ENCODE assay signal across 22 cellular contexts in the genomic region with DNA sequence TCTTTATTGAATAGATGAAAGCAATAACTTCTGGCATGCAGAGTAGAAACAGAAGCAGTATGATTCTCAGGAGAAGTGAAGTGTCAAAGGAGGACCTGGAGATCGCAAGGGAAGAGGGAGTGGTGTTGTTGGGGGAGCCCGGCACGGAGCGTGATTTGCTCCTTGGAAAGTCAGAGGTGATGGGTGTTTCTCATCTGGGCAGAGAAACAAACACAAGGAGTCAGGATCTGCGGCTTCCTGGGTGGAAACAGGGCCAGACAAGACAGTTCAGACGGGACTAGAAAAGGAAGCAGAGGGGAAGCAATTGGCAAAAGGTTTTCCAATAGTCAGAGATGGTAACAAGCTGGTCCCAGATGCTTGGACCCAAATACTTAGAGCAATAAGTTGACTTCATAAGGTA. TPM values are rescaled to one million over a fixed set of nuclear protein-coding genes. Genes with fewer than 3 reads are reported as not detected.
DNase-seq lines count a peak whose midpoint lies in the region; ATAC-seq, FAIRE-seq and TF ChIP-seq lines count a peak whose summit lies in the region.
"Had no signal": no experiment of that assay in that cellular context is flagged by ENCODE, and none has a peak within 500 bp of the region (broad histone marks: within the 10 kb centered on the region; RNA-seq: fewer than 3 reads in every experiment).

No MANE protein-coding gene starts in this region.

- no peaks in the 10 kb centered on the region for H3K36me3 Mint-ChIP-seq in astrocyte (ENCODE audit: low read depth, unreplicated experiment)
- H3K36me3 Mint-ChIP-seq: activated naive CD4-positive, alpha-beta T cell treated with anti-CD3 and anti-CD28 coated beads, Interleukin-2, amount 50 U/mL, for 72 hours; naive B cell had no signal

- peak overlapping the region; percentile 88 for H3K27ac Mint-ChIP-seq in astrocyte (ENCODE audit: unreplicated experiment)

- peaks cover 67% of the 10 kb centered on the region for H3K4me1 Mint-ChIP-seq in astrocyte (ENCODE audit: low read depth, unreplicated experiment)

- CTCF ChIA-PET in A549 (lab: Yijun Ruan, JAX): interaction anchor here (1.5 kb wide), 1 partner anchor 139 kb away, joined by 4 read pairs; no protein-coding TSS in a partner anchor

- no peak for TF ChIP-seq POLR2A in A549 (IDR thresholded peaks at IDR 0.05; ENCODE audit: low read length)

- FAIRE-seq in A549 (lab: Jason Lieb, UNC): peak; percentile 28
- no peak for FAIRE-seq in astrocyte (lab: Jason Lieb, UNC)

- no peak overlapping the region for H3K14ac ChIP-seq in mesenchymal stem cell (ENCODE audit: low read length in 2 of 2)

- no peaks in the 10 kb centered on the region for H3K27me3 Mint-ChIP-seq in astrocyte (ENCODE audit: low read depth, unreplicated experiment)

- WGBS in A549 (ENCODE audit: missing lambda C conversion rate): 73% methylated on average over 6 of the region's 6 CpGs
- WGBS in mesenchymal stem cell: 58% methylated on average over 6 of the region's 6 CpGs

- H3K4ac ChIP-seq in mesenchymal stem cell (ENCODE audit: low read depth in 1 of 2, low read length in 2 of 2): peak overlapping the region in 1 of 2 experiments; percentile 79

- no peak overlapping the region for H2BK5ac ChIP-seq in mesenchymal stem cell (ENCODE audit: low read depth, low read length, poor library complexity, severe bottlenecking)

- H3K4me1 ChIP-seq in A549 (peaks cover 72% of the 10 kb centered on the region), astrocyte (ENCODE audit: insufficient read depth, low read length) (peaks cover 41% of the 10 kb centered on the region), mesenchymal stem cell (ENCODE audit: control insufficient read depth, insufficient read depth, low read depth, low read length) (peaks cover 9% of the 10 kb centered on the region)
- H3K4me1 ChIP-seq: psoas muscle had no signal

- H2AFZ ChIP-seq in astrocyte (ENCODE audit: low read depth, low read length): peak overlapping the region; percentile 43
- peak overlapping the region; percentile 88 for H2AFZ ChIP-seq in mesenchymal stem cell (ENCODE audit: low read depth, low read length)

- no peak overlapping the region for H3K9ac ChIP-seq in astrocyte (ENCODE audit: low read length)
- H3K9ac ChIP-seq in mesenchymal stem cell (ENCODE audit: low read length): no peak overlapping the region

- no peaks in the 10 kb centered on the region for H3K9me3 Mint-ChIP-seq in astrocyte (ENCODE audit: unreplicated experiment)
- H3K9me3 Mint-ChIP-seq: activated naive CD4-positive, alpha-beta T cell treated with anti-CD3 and anti-CD28 coated beads, Interleukin-2, amount 50 U/mL, for 72 hours had no signal

- TF ChIP-seq RAD21 in A549 (conservative IDR thresholded peaks at IDR 0.05 in 1 of 2, IDR thresholded peaks at IDR 0.05 in 1 of 2): no peak

- DNase-seq in A549 (ENCODE audit: low read depth in 1 of 2, low spot score in 1 of 2) (no peak), Daoy (ENCODE audit: low read depth) (peak; percentile 32), astrocyte (ENCODE audit: low read depth) (no peak), mesenchymal stem cell (no peak), amniotic stem cell (lab: John Stamatoyannopoulos, UW) (no peak), iPS-NIHi7 (ENCODE audit: extremely low spot score) (no peak), DMS79 (lab: John Stamatoyannopoulos, UW) (no peak)
- DNase-seq: activated CD4-positive, CD25-positive, alpha-beta regulatory T cell treated with anti-CD3 and anti-CD28 coated beads, Interleukin-2, amount 50 U/mL, for 72 hours; activated CD8-positive, alpha-beta memory T cell treated with anti-CD3 and anti-CD28 coated beads, Interleukin-2, amount 50 U/mL, for 48 hours; AML-193; esophagus squamous epithelium; head of caudate nucleus; naive B cell; NCI-H1048; NCI-H2107; NCI-H526 treated with DMSO at 0.1 percent for 48 hours; psoas muscle; SHP77; stimulated activated CD4-positive, alpha-beta T cell treated with anti-CD3 and anti-CD28 coated beads, Interleukin-4, amount 100 ng/mL, for 4 hours had no signal

- no peak for ATAC-seq in A549
- no peak for ATAC-seq in HG03354 (IDR thresholded peaks at IDR 0.05; ENCODE audit: poor library complexity, severe bottlenecking, unreplicated experiment)
- ATAC-seq: activated naive CD4-positive, alpha-beta T cell treated with anti-CD3 and anti-CD28 coated beads, Interleukin-2, amount 50 U/mL, for 72 hours; psoas muscle had no signal

- H3K79me2 ChIP-seq in astrocyte (ENCODE audit: insufficient read depth, low read length): no peaks in the 10 kb centered on the region

- H2AK5ac ChIP-seq in mesenchymal stem cell (ENCODE audit: low read length, severe bottlenecking): peak overlapping the region; percentile 57

- peak overlapping the region; percentile 83 to 90 for H3K27ac ChIP-seq in A549
- H3K27ac ChIP-seq in astrocyte (ENCODE audit: low read depth, low read length): no peak overlapping the region
- no peak overlapping the region for H3K27ac ChIP-seq in mesenchymal stem cell (ENCODE audit: low read length, poor library complexity, severe bottlenecking)
- H3K27ac ChIP-seq: esophagus squamous epithelium, psoas muscle had no signal

- no peaks in the 10 kb centered on the region for H3K36me3 ChIP-seq in astrocyte (ENCODE audit: insufficient read depth, low read length)
- H3K36me3 ChIP-seq in mesenchymal stem cell (ENCODE audit: control insufficient read depth in 1 of 2, insufficient read depth in 2 of 2, low read depth in 1 of 2, low read length in 2 of 2): no peaks in the 10 kb centered on the region

- no peak overlapping the region for H3K4me3 Mint-ChIP-seq in astrocyte (ENCODE audit: unreplicated experiment)

- no peak overlapping the region for H4K8ac ChIP-seq in mesenchymal stem cell (ENCODE audit: low read length)

- peak overlapping the region; percentile 29 for H2BK120ac ChIP-seq in mesenchymal stem cell (ENCODE audit: low read depth, low read length)

- peak overlapping the region in 1 of 2 experiments; percentile 48 for H3K18ac ChIP-seq in mesenchymal stem cell (ENCODE audit: low read depth in 1 of 2, low read length in 2 of 2)

- no peak overlapping the region for H4K91ac ChIP-seq in mesenchymal stem cell (ENCODE audit: low read length)

- H3K9me3 ChIP-seq in A549 (no peaks in the 10 kb centered on the region), astrocyte (ENCODE audit: insufficient read depth, low read depth, low read length) (no peaks in the 10 kb centered on the region), mesenchymal stem cell (ENCODE audit: control insufficient read depth, low read length) (no peaks in the 10 kb centered on the region)
- H3K9me3 ChIP-seq: esophagus squamous epithelium, psoas muscle had no signal

- POLR2A ChIA-PET in A549 (lab: Yijun Ruan, JAX): no interaction called here

- H3K4me3 ChIP-seq in A549 (no peak overlapping the region), astrocyte (ENCODE audit: insufficient read depth, low read depth, low read length) (no peak overlapping the region), mesenchymal stem cell (ENCODE audit: insufficient read depth in 1 of 2, low read depth in 1 of 2, low read length in 2 of 2) (no peak overlapping the region)
- H3K4me3 ChIP-seq: esophagus squamous epithelium, lung, psoas muscle had no signal

- H3K4me2 ChIP-seq in A549 (0 out of 3 replicates have a peak overlapping the region, but pooled peaks have one; percentile 11), astrocyte (ENCODE audit: low read length) (no peak overlapping the region), mesenchymal stem cell (ENCODE audit: low read length, poor library complexity, severe bottlenecking) (no peak overlapping the region)

- no peaks in the 10 kb centered on the region for H4K20me1 ChIP-seq in astrocyte (ENCODE audit: insufficient read depth, low read length)

- H3K27me3 ChIP-seq in astrocyte (ENCODE audit: insufficient read depth, low read length) (no peaks in the 10 kb centered on the region), mesenchymal stem cell (ENCODE audit: control insufficient read depth in 1 of 2, insufficient read depth in 1 of 2, low read length in 2 of 2) (no peaks in the 10 kb centered on the region)
- H3K27me3 ChIP-seq: esophagus squamous epithelium had no signal

- no peak for TF ChIP-seq CTCF in A549 (IDR thresholded peaks at IDR 0.05)
- TF ChIP-seq CTCF in astrocyte (IDR thresholded peaks at IDR 0.05; ENCODE audit: insufficient read depth, low read depth, low read length): no peak

- no peak overlapping the region for H3K23ac ChIP-seq in mesenchymal stem cell (ENCODE audit: low read length in 2 of 2)

- H3K79me1 ChIP-seq in mesenchymal stem cell (replicated peaks; ENCODE audit: low read length, poor library complexity, severe bottlenecking): no peaks in the 10 kb centered on the region

- no peak overlapping the region for H2BK15ac ChIP-seq in mesenchymal stem cell (ENCODE audit: low read depth, poor library complexity, severe bottlenecking)

- no peak for TF ChIP-seq EP300 in A549 (IDR thresholded peaks at IDR 0.05)

- H2BK12ac ChIP-seq in mesenchymal stem cell (ENCODE audit: low read length in 2 of 2): peak overlapping the region in 1 of 2 experiments; percentile 78

TF ChIP-seq in A549, 52 proteins besides CTCF, POLR2A, EP300 and RAD21:
- no peak for TF ChIP-seq CHD4 (IDR thresholded peaks at IDR 0.05; ENCODE audit: borderline replicate concordance)
- no peak for TF ChIP-seq JUNB (IDR thresholded peaks at IDR 0.05)
- no peak for TF ChIP-seq NFE2L2 (conservative IDR thresholded peaks at IDR 0.05; ENCODE audit: low read length)
- no peak for TF ChIP-seq TP53 (CRISPR knock-in tag; IDR thresholded peaks at IDR 0.05)

RNA-seq across cellular contexts. Expression of a gene that starts 34.4 kb away (rescaled TPM):
- polyA plus RNA-seq in A549 (2011; rRNA removed) (54.1 and 79.1 TPM in 2 replicates), A549 (2017; fragmentation: RNase III; extraction: RNeasy Plus Mini Kit Qiagen cat#74134 plus additional on column Dnase treatment) (111 to 168 TPM (median 148 TPM) in 3 replicates)
- polyA plus RNA-seq in A549 (2012; cell fraction: cytosol; rRNA removed): 18.3 and 19.6 TPM in 2 replicates
- 27.5 and 42.0 TPM in 2 replicates for polyA plus RNA-seq in A549 (2012; cell fraction: nucleus; rRNA removed)
- 39.1 and 47.8 TPM in 2 replicates for polyA minus RNA-seq in A549 (2011; rRNA and poly(A)+ RNA removed)
- total RNA-seq in Daoy (2014; rRNA removed; shearing (Covaris generic)): 60.9 and 77.8 TPM in 2 replicates
- total RNA-seq in astrocyte: 272 and 333 TPM in 2 replicates
- polyA plus RNA-seq in mesenchymal stem cell (2013, experiment 1 of 2): 220 TPM
- polyA plus RNA-seq in mesenchymal stem cell (2013, experiment 2 of 2): 229 TPM

Comparison
In these comparisons a context has a peak if more than half of its experiments do, and no peak if none do; other contexts are left out.
1. H3K27ac ChIP-seq: peak in A549 (2 of 2); none in astrocyte (single experiment) and mesenchymal stem cell (single experiment).